ENCODE assay signal across 2 cellular contexts in the genomic region with DNA sequence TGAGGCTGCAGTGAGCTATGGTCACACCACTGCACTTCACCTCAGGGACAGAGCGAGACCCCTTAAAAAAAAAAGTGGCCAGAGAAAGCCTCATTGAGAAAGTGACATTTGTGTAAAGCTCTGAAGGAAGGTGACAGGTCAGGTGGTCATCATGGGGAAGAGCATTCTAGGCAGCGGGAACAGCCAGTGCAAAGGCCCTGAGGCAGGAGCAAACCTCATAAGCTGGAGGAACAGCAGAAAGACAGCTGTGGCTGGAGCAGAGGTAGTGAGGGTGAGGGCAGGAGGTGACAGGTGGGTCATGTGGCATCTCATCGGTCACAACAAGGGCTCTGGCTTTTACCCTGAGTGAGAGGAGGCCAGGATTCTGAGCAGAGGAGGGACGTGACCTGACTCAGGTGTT.
TF ChIP-seq lines count a peak whose summit lies in the region.

No MANE protein-coding gene starts in this region.

TF ChIP-seq in HEK293, 187 proteins besides CTCF, POLR2A, EP300 and RAD21:
- TF ChIP-seq, protein P1, sequence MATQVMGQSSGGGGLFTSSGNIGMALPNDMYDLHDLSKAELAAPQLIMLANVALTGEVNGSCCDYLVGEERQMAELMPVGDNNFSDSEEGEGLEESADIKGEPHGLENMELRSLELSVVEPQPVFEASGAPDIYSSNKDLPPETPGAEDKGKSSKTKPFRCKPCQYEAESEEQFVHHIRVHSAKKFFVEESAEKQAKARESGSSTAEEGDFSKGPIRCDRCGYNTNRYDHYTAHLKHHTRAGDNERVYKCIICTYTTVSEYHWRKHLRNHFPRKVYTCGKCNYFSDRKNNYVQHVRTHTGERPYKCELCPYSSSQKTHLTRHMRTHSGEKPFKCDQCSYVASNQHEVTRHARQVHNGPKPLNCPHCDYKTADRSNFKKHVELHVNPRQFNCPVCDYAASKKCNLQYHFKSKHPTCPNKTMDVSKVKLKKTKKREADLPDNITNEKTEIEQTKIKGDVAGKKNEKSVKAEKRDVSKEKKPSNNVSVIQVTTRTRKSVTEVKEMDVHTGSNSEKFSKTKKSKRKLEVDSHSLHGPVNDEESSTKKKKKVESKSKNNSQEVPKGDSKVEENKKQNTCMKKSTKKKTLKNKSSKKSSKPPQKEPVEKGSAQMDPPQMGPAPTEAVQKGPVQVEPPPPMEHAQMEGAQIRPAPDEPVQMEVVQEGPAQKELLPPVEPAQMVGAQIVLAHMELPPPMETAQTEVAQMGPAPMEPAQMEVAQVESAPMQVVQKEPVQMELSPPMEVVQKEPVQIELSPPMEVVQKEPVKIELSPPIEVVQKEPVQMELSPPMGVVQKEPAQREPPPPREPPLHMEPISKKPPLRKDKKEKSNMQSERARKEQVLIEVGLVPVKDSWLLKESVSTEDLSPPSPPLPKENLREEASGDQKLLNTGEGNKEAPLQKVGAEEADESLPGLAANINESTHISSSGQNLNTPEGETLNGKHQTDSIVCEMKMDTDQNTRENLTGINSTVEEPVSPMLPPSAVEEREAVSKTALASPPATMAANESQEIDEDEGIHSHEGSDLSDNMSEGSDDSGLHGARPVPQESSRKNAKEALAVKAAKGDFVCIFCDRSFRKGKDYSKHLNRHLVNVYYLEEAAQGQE (tag by site-specific recombination; IDR thresholded peaks at IDR 0.05) = no peak
- TF ChIP-seq ZNF623 (tag by site-specific recombination; IDR thresholded peaks at IDR 0.05) = peak; percentile 98

TF ChIP-seq in K562, 482 proteins besides CTCF, POLR2A, EP300 and RAD21:
- TF ChIP-seq, protein P2, sequence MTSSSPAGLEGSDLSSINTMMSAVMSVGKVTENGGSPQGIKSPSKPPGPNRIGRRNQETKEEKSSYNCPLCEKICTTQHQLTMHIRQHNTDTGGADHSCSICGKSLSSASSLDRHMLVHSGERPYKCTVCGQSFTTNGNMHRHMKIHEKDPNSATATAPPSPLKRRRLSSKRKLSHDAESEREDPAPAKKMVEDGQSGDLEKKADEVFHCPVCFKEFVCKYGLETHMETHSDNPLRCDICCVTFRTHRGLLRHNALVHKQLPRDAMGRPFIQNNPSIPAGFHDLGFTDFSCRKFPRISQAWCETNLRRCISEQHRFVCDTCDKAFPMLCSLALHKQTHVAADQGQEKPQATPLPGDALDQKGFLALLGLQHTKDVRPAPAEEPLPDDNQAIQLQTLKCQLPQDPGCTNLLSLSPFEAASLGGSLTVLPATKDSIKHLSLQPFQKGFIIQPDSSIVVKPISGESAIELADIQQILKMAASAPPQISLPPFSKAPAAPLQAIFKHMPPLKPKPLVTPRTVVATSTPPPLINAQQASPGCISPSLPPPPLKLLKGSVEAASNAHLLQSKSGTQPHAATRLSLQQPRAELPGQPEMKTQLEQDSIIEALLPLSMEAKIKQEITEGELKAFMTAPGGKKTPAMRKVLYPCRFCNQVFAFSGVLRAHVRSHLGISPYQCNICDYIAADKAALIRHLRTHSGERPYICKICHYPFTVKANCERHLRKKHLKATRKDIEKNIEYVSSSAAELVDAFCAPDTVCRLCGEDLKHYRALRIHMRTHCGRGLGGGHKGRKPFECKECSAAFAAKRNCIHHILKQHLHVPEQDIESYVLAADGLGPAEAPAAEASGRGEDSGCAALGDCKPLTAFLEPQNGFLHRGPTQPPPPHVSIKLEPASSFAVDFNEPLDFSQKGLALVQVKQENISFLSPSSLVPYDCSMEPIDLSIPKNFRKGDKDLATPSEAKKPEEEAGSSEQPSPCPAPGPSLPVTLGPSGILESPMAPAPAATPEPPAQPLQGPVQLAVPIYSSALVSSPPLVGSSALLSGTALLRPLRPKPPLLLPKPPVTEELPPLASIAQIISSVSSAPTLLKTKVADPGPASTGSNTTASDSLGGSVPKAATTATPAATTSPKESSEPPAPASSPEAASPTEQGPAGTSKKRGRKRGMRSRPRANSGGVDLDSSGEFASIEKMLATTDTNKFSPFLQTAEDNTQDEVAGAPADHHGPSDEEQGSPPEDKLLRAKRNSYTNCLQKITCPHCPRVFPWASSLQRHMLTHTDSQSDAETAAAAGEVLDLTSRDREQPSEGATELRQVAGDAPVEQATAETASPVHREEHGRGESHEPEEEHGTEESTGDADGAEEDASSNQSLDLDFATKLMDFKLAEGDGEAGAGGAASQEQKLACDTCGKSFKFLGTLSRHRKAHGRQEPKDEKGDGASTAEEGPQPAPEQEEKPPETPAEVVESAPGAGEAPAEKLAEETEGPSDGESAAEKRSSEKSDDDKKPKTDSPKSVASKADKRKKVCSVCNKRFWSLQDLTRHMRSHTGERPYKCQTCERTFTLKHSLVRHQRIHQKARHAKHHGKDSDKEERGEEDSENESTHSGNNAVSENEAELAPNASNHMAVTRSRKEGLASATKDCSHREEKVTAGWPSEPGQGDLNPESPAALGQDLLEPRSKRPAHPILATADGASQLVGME (CRISPR knock-in tag; IDR thresholded peaks at IDR 0.05) = no peak
- TF ChIP-seq ZNF263 (CRISPR knock-in tag; IDR thresholded peaks at IDR 0.05; ENCODE audit: borderline replicate concordance) (no peak), HMG20A (CRISPR knock-in tag; conservative IDR thresholded peaks at IDR 0.05) (no peak), RBM25 (IDR thresholded peaks at IDR 0.05; ENCODE audit: low read depth, low read length, severe bottlenecking) (peak; percentile 16), EHMT2 (IDR thresholded peaks at IDR 0.05) (no peak), SMARCA4 (IDR thresholded peaks at IDR 0.05) (no peak)
